16 cellular contexts compared by ENCODE assay signal in genomic region chr5:127898551-127899213, GRCh38.
A peak's percentile ranks its signal among the peaks of the same experiment; 100 is the strongest.
DNase-seq lines count a peak whose midpoint lies in the region; ATAC-seq and TF ChIP-seq lines count a peak whose summit lies in the region.
"Had no signal": no experiment of that assay in that cellular context is flagged by ENCODE, and none has a peak within 500 bp of the region (broad histone marks: within the 10 kb centered on the region; RNA-seq: fewer than 3 reads in every experiment).

No MANE protein-coding gene starts in this region.

- peak; percentile 43 for DNase-seq in stimulated activated CD4-positive, alpha-beta T cell treated with anti-CD3 and anti-CD28 coated beads, Interleukin-1b, Interleukin-23, amount 100 ng/mL, for 48 hours
- DNase-seq in stimulated activated CD4-positive, alpha-beta T cell treated with anti-CD3 and anti-CD28 coated beads, Interleukin-12 subunit alpha, Interleukin-12 subunit beta, amount 100 ng/mL, for 4 hours, result no peak
- DNase-seq in RWPE2 (ENCODE audit: low spot score), result no peak
- peak; percentile 55 for DNase-seq in fibroblast of peridontal ligament (ENCODE audit: extremely low read depth)
- no peak for DNase-seq in SW 1271 (lab: John Stamatoyannopoulos, UW)
- DNase-seq in NCI-H187 (lab: John Stamatoyannopoulos, UW), result no peak
- no peak for DNase-seq in NCI-H187 treated with DMSO at 0.1 percent for 48 hours (lab: John Stamatoyannopoulos, UW)
- DNase-seq: DND-41, H9, islet precursor cell, NCI-H1092 had no signal

- TF ChIP-seq CTCF in RWPE2 (IDR thresholded peaks at IDR 0.05; ENCODE audit: poor library complexity, severe bottlenecking), result no peak

- H3K4me1 ChIP-seq in RWPE2 (ENCODE audit: insufficient read depth, poor library complexity, severe bottlenecking), result peaks cover 3% of the 10 kb centered on the region
- H3K4me1 ChIP-seq: BLaER1, parathyroid adenoma had no signal

- no peaks in the 10 kb centered on the region for H3K9me3 ChIP-seq in RWPE2 (ENCODE audit: severe bottlenecking)
- H3K9me3 ChIP-seq: BLaER1, mucosa of descending colon had no signal

- no peaks in the 10 kb centered on the region for H3K27me3 ChIP-seq in RWPE2 (ENCODE audit: insufficient read depth, poor library complexity, severe bottlenecking)
- H3K27me3 ChIP-seq: BLaER1 had no signal

- peak; percentile 83 for ATAC-seq in RWPE2 (ENCODE audit: low read depth)
- ATAC-seq in HG02763 (IDR thresholded peaks at IDR 0.05; ENCODE audit: unreplicated experiment), result no peak
- ATAC-seq: stimulated activated memory B cell treated with anti-CD40 and anti-IgM and Interleukin-4, amounts not matched to agents 10 μg/mL and 1 μg/mL and 100 μg/mL, for 72 hours had no signal

- H3K36me3 ChIP-seq in RWPE2 (ENCODE audit: low read depth), result no peaks in the 10 kb centered on the region
- H3K36me3 ChIP-seq: BLaER1 had no signal

- no peak overlapping the region for H3K4me3 ChIP-seq in RWPE2 (ENCODE audit: severe bottlenecking)
- H3K4me3 ChIP-seq: BLaER1, mucosa of descending colon had no signal

- H3K27ac ChIP-seq in RWPE2 (ENCODE audit: poor library complexity, severe bottlenecking), result no peak overlapping the region
- H3K27ac ChIP-seq: BLaER1, parathyroid adenoma had no signal

Comparison
In these comparisons a context has a peak if more than half of its experiments do, and no peak if none do; other contexts are left out.
1. DNase-seq: peak in stimulated activated CD4-positive, alpha-beta T cell treated with anti-CD3 and anti-CD28 coated beads, Interleukin-1b, Interleukin-23, amount 100 ng/mL, for 48 hours (single experiment) and fibroblast of peridontal ligament (single experiment); none in stimulated activated CD4-positive, alpha-beta T cell treated with anti-CD3 and anti-CD28 coated beads, Interleukin-12 subunit alpha, Interleukin-12 subunit beta, amount 100 ng/mL, for 4 hours (single experiment), RWPE2 (single experiment), SW 1271 (0 of 2), NCI-H187 (0 of 2) and NCI-H187 treated with DMSO at 0.1 percent for 48 hours (single experiment).